12 cellular contexts compared by ENCODE assay signal in the genomic region with DNA sequence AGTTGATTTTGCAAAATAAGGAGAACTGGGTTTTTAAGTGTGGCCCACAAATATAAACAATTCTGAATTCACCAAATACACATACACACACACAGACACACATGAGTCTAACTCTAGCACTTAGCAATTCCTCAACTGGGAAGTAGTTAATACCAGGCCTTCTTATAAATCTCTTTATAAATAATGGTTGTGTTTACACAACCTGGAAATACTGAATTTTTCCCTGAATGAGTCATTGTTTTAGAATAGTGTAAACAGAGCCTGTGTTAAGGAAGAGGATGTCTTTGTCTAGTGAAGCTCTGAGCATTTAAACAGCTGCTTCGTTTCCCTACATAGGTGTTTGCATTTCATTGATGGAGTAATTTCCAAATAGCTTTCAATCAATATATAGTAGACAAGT.
DNase-seq lines count a peak whose midpoint lies in the region; ATAC-seq and TF ChIP-seq lines count a peak whose summit lies in the region.
"Had no signal": no experiment of that assay in that cellular context is flagged by ENCODE, and none has a peak within 500 bp of the region (broad histone marks: within the 10 kb centered on the region; RNA-seq: fewer than 3 reads in every experiment).

No MANE protein-coding gene starts in this region.

- H2BK12ac ChIP-seq in mesenchymal stem cell (ENCODE audit: low read length in 2 of 2) = no peak overlapping the region

- BruUV-seq in mammary epithelial cell (replicated peaks; lab: Mats Ljungman, UMichigan) = no TSS peak

- CTCF ChIA-PET in mammary epithelial cell (lab: Charles Lee; ENCODE audit: low non-redundant PET) = no interaction called here

- intact Hi-C loops in mammary epithelial cell (cut with micrococcal nuclease) (no loop called here), uterus (cut with DNase I; ENCODE audit: low total_unique reads) (no loop called here)

- H3K36me3 ChIP-seq in mammary epithelial cell (ENCODE audit: insufficient read depth, low read length) = no peaks in the 10 kb centered on the region
- no peaks in the 10 kb centered on the region for H3K36me3 ChIP-seq in mesenchymal stem cell (ENCODE audit: control insufficient read depth in 1 of 2, insufficient read depth in 2 of 2, low read depth in 1 of 2, low read length in 2 of 2)
- H3K36me3 ChIP-seq in uterus = no peaks in the 10 kb centered on the region
- H3K36me3 ChIP-seq: MG63, prostate gland had no signal

- no peak overlapping the region for H3K23ac ChIP-seq in mesenchymal stem cell (ENCODE audit: low read length in 2 of 2)

- in situ Hi-C loops in mammary epithelial cell (cut with MboI; ENCODE audit: low sequenced_read_pairs in 2 of 2) = no loop called here

- no peak for ATAC-seq in HG03280 (IDR thresholded peaks at IDR 0.05; ENCODE audit: unreplicated experiment)
- ATAC-seq in HG02973 (IDR thresholded peaks at IDR 0.05; ENCODE audit: unreplicated experiment) = no peak
- ATAC-seq in HG03460 (IDR thresholded peaks at IDR 0.05; ENCODE audit: unreplicated experiment) = no peak

- no peak overlapping the region for H2BK5ac ChIP-seq in mesenchymal stem cell (ENCODE audit: low read depth, low read length, poor library complexity, severe bottlenecking)

- no peaks in the 10 kb centered on the region for H4K20me1 ChIP-seq in mammary epithelial cell (ENCODE audit: insufficient read depth, low read length)

- H3K79me2 ChIP-seq in mammary epithelial cell (ENCODE audit: insufficient read depth, low read length) = no peaks in the 10 kb centered on the region

- H2BK120ac ChIP-seq in mesenchymal stem cell (ENCODE audit: low read depth, low read length) = no peak overlapping the region

- no peak overlapping the region for H4K91ac ChIP-seq in mesenchymal stem cell (ENCODE audit: low read length)

- dilution Hi-C loops in mammary epithelial cell (cut with HindIII; ENCODE audit: low sequenced_read_pairs) = no loop called here

- H3K4me1 ChIP-seq in mammary epithelial cell (ENCODE audit: insufficient read depth, low read length) = no peaks in the 10 kb centered on the region
- H3K4me1 ChIP-seq in mesenchymal stem cell (ENCODE audit: control insufficient read depth, insufficient read depth, low read depth, low read length) = no peaks in the 10 kb centered on the region
- H3K4me1 ChIP-seq in uterus = no peaks in the 10 kb centered on the region

- H2AFZ ChIP-seq in mammary epithelial cell (ENCODE audit: low read depth, low read length) (no peak overlapping the region), mesenchymal stem cell (ENCODE audit: low read depth, low read length) (no peak overlapping the region)

- H3K27me3 ChIP-seq in mammary epithelial cell (ENCODE audit: insufficient read depth, low read length) = no peaks in the 10 kb centered on the region
- H3K27me3 ChIP-seq in mesenchymal stem cell (ENCODE audit: control insufficient read depth in 1 of 2, insufficient read depth in 1 of 2, low read length in 2 of 2) = no peaks in the 10 kb centered on the region
- no peaks in the 10 kb centered on the region for H3K27me3 ChIP-seq in uterus
- H3K27me3 ChIP-seq: MG63 had no signal

- no peak overlapping the region for H3K14ac ChIP-seq in mesenchymal stem cell (ENCODE audit: low read length in 2 of 2)

- peak; percentile 80 for DNase-seq in ELR (ENCODE audit: low read depth)
- peak; percentile 92 for DNase-seq in NCI-H2029 (lab: John Stamatoyannopoulos, UW)
- peak; percentile 50 for DNase-seq in mammary epithelial cell
- peak; percentile 92 for DNase-seq in mesenchymal stem cell
- DNase-seq in uterus = no peak
- DNase-seq: activated CD8-positive, alpha-beta memory T cell treated with anti-CD3 and anti-CD28 coated beads, Interleukin-2, amount 50 U/mL, for 4 hours; MG63 had no signal

- no peak overlapping the region for H3K27ac ChIP-seq in mammary epithelial cell (ENCODE audit: insufficient read depth, low read depth, low read length)
- H3K27ac ChIP-seq in mesenchymal stem cell (ENCODE audit: low read length, poor library complexity, severe bottlenecking) = no peak overlapping the region
- peak overlapping the region in 1 of 2 donors; percentile 54 for H3K27ac ChIP-seq in uterus
- H3K27ac ChIP-seq: coronary artery, prostate gland had no signal

- no peak overlapping the region for H4K8ac ChIP-seq in mesenchymal stem cell (ENCODE audit: low read length)

- H2BK15ac ChIP-seq in mesenchymal stem cell (ENCODE audit: low read depth, poor library complexity, severe bottlenecking) = no peak overlapping the region

- no peaks in the 10 kb centered on the region for H3K9me3 ChIP-seq in mammary epithelial cell (replicated peaks; ENCODE audit: insufficient read depth, low read length)
- no peaks in the 10 kb centered on the region for H3K9me3 ChIP-seq in mesenchymal stem cell (ENCODE audit: control insufficient read depth, low read length)
- no peaks in the 10 kb centered on the region for H3K9me3 ChIP-seq in uterus
- H3K9me3 ChIP-seq: prostate gland had no signal

- no peak overlapping the region for H2AK5ac ChIP-seq in mesenchymal stem cell (ENCODE audit: low read length, severe bottlenecking)

- no peak overlapping the region for H3K18ac ChIP-seq in mesenchymal stem cell (ENCODE audit: low read depth in 1 of 2, low read length in 2 of 2)

- H3K4me2 ChIP-seq in mammary epithelial cell (ENCODE audit: insufficient read depth, low read depth, low read length) = no peak overlapping the region
- H3K4me2 ChIP-seq in mesenchymal stem cell (ENCODE audit: low read length, poor library complexity, severe bottlenecking) = no peak overlapping the region

- no peak for TF ChIP-seq CTCF in mammary epithelial cell (conservative IDR thresholded peaks at IDR 0.05 in 1 of 2, IDR thresholded peaks at IDR 0.05 in 1 of 2; ENCODE audit: extremely low read depth in 1 of 2, insufficient read depth in 1 of 2, low read depth in 1 of 2, low read length in 2 of 2)
- TF ChIP-seq CTCF in uterus (IDR thresholded peaks at IDR 0.05) = no peak

- 77% methylated on average over 1 of the region's 1 CpG for WGBS in mammary epithelial cell (ENCODE audit: low coverage, missing lambda C conversion rate)
- no CpG with 5 or more reads among the region's 1 CpG for whole genome bisulfite sequencing in mesenchymal stem cell

- no peak overlapping the region for H3K4ac ChIP-seq in mesenchymal stem cell (ENCODE audit: low read depth in 1 of 2, low read length in 2 of 2)

- H3K79me1 ChIP-seq in mesenchymal stem cell (replicated peaks; ENCODE audit: low read length, poor library complexity, severe bottlenecking) = no peaks in the 10 kb centered on the region

- no peak overlapping the region for H3K4me3 ChIP-seq in mammary epithelial cell (replicated peaks in 1 of 3; ENCODE audit: insufficient read depth in 1 of 3, low read depth in 2 of 3, low read length in 3 of 3)
- H3K4me3 ChIP-seq in mesenchymal stem cell (ENCODE audit: insufficient read depth in 1 of 2, low read depth in 1 of 2, low read length in 2 of 2) = no peak overlapping the region
- no peak overlapping the region for H3K4me3 ChIP-seq in uterus
- H3K4me3 ChIP-seq: coronary artery, MG63, prostate gland had no signal

- TF ChIP-seq POLR2A in uterus (IDR thresholded peaks at IDR 0.05) = no peak

- H3K9ac ChIP-seq in mammary epithelial cell (ENCODE audit: insufficient read depth, low read length) (no peak overlapping the region), mesenchymal stem cell (ENCODE audit: low read length) (no peak overlapping the region)

Comparison
In these comparisons a context has a peak if more than half of its experiments do, and no peak if none do; other contexts are left out.
1. DNase-seq: peak in ELR (single experiment), NCI-H2029 (single experiment), mammary epithelial cell (single experiment) and mesenchymal stem cell (single experiment); none in uterus (0 of 2).